In the genomic region with DNA sequence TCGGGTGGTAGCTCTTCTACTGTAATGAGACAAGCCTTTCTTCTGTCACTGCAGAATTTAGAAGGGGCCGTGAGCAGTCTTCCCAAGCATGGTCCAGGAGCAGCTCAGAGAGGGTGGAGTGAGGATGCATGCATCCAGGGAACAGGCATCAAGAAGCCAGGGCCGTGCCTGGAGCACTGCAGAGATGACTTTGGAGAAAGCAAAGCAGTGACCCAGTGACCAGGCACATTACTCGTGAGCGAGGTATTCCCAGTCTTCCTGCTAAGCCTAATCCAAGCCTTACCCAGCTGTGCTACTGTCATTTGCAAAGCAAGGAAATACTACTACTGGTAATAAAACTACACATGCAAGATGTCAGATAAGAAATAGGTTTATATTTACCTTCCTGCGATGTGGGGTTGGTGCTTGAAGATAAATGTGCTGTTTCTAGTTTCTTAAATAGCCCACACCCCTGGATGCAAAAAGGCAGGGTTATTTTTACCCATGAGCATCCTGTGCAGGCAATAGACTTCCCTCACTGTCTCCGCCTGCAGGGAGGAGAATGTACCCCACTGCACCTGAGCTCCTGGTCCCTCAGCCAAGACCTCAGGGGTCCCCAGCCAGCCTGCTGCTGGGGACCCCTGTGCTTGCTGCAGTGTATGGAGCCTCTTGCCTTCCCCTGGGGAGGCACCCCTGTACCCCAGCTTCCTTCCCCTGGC, we compare ENCODE assay signal across 1 cellular context.
TF ChIP-seq lines count a peak whose summit lies in the region.

No MANE protein-coding gene starts in this region.

TF ChIP-seq in GM12878, 131 proteins besides CTCF, POLR2A, EP300 and RAD21:
- TF ChIP-seq LARP7 (IDR thresholded peaks at IDR 0.05): no peak
- no peak for TF ChIP-seq CEBPB (IDR thresholded peaks at IDR 0.05; ENCODE audit: borderline replicate concordance in 1 of 2, low read depth in 2 of 2, low read length in 2 of 2)
- no peak for TF ChIP-seq RAD51 (IDR thresholded peaks at IDR 0.05)
- TF ChIP-seq NBN (IDR thresholded peaks at IDR 0.05): no peak
